In genomic region chr11:820655-821512, GRCh38 we compare ENCODE assay signal across 1 cellular context.
TF ChIP-seq lines count a peak whose summit lies in the region.

No MANE protein-coding gene starts in this region.

TF ChIP-seq in GM23338, 12 proteins besides CTCF, POLR2A, EP300 and RAD21:
- TF ChIP-seq, protein P1, sequence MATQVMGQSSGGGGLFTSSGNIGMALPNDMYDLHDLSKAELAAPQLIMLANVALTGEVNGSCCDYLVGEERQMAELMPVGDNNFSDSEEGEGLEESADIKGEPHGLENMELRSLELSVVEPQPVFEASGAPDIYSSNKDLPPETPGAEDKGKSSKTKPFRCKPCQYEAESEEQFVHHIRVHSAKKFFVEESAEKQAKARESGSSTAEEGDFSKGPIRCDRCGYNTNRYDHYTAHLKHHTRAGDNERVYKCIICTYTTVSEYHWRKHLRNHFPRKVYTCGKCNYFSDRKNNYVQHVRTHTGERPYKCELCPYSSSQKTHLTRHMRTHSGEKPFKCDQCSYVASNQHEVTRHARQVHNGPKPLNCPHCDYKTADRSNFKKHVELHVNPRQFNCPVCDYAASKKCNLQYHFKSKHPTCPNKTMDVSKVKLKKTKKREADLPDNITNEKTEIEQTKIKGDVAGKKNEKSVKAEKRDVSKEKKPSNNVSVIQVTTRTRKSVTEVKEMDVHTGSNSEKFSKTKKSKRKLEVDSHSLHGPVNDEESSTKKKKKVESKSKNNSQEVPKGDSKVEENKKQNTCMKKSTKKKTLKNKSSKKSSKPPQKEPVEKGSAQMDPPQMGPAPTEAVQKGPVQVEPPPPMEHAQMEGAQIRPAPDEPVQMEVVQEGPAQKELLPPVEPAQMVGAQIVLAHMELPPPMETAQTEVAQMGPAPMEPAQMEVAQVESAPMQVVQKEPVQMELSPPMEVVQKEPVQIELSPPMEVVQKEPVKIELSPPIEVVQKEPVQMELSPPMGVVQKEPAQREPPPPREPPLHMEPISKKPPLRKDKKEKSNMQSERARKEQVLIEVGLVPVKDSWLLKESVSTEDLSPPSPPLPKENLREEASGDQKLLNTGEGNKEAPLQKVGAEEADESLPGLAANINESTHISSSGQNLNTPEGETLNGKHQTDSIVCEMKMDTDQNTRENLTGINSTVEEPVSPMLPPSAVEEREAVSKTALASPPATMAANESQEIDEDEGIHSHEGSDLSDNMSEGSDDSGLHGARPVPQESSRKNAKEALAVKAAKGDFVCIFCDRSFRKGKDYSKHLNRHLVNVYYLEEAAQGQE (IDR thresholded peaks at IDR 0.05; ENCODE audit: unreplicated experiment) = no peak
- TF ChIP-seq, protein P2, sequence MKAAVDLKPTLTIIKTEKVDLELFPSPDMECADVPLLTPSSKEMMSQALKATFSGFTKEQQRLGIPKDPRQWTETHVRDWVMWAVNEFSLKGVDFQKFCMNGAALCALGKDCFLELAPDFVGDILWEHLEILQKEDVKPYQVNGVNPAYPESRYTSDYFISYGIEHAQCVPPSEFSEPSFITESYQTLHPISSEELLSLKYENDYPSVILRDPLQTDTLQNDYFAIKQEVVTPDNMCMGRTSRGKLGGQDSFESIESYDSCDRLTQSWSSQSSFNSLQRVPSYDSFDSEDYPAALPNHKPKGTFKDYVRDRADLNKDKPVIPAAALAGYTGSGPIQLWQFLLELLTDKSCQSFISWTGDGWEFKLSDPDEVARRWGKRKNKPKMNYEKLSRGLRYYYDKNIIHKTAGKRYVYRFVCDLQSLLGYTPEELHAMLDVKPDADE (IDR thresholded peaks at IDR 0.05) = no peak
- TF ChIP-seq EZH2phosphoT487 (IDR thresholded peaks at IDR 0.05; ENCODE audit: unreplicated experiment) (no peak), ZNF331 (CRISPR knock-in tag; IDR thresholded peaks at IDR 0.05; ENCODE audit: low read depth) (no peak), POLR2AphosphoS5 (IDR thresholded peaks at IDR 0.05; ENCODE audit: low read depth) (no peak), JUNB (IDR thresholded peaks at IDR 0.05; ENCODE audit: unreplicated experiment) (no peak), ZNF462 (CRISPR knock-in tag; IDR thresholded peaks at IDR 0.05) (no peak), ZNF114 (CRISPR knock-in tag; IDR thresholded peaks at IDR 0.05) (no peak), EZH2 (IDR thresholded peaks at IDR 0.05; ENCODE audit: low read depth, unreplicated experiment) (no peak), STAT1 (IDR thresholded peaks at IDR 0.05; ENCODE audit: unreplicated experiment) (no peak), NANOG (IDR thresholded peaks at IDR 0.05; ENCODE audit: borderline replicate concordance) (no peak), CREB1 (CRISPR knock-in tag; IDR thresholded peaks at IDR 0.05; ENCODE audit: low read depth) (no peak)
